8 cellular contexts compared by ENCODE assay signal in genomic region chr6:30742316-30743098, GRCh38. TPM values are rescaled to one million over a fixed set of nuclear protein-coding genes. Genes with fewer than 3 reads are reported as not detected.
DNase-seq lines count a peak whose midpoint lies in the region; ATAC-seq, FAIRE-seq and TF ChIP-seq lines count a peak whose summit lies in the region.

Gene FLOT1 (minus strand): TSS chr6:30742687. CDS start chr6:30742189, 498 bp downstream.

- H3K79me2 ChIP-seq in ACC112 (ENCODE audit: control insufficient read depth, insufficient read depth, low read length, unreplicated experiment), result peaks cover 47% of the 10 kb centered on the region
- H3K79me2 ChIP-seq in keratinocyte (ENCODE audit: control insufficient read depth, insufficient read depth, low read length), result peaks cover 10% of the 10 kb centered on the region

- H3K4me3 ChIP-seq in ACC112 (ENCODE audit: low read depth, low read length) (peak within 1 kb of the TSS; percentile 92), keratinocyte (ENCODE audit: control insufficient read depth in 2 of 3, extremely low read depth in 1 of 3, insufficient read depth in 2 of 3, low read depth in 1 of 3, low read length in 3 of 3) (peak within 1 kb of the TSS; percentile 71 to 98 (median 85))

- H3K9me1 ChIP-seq in keratinocyte (ENCODE audit: control insufficient read depth, extremely low read depth, insufficient read depth, low read length), result no peaks in the 10 kb centered on the region

- FAIRE-seq in keratinocyte (lab: Jason Lieb, UNC), result no peak

- ATAC-seq in GM18868 (IDR thresholded peaks at IDR 0.05; ENCODE audit: unreplicated experiment), result peak; percentile 65
- peak; percentile 67 for ATAC-seq in HG03135 (IDR thresholded peaks at IDR 0.05; ENCODE audit: unreplicated experiment)
- peak; percentile 71 to 75 for ATAC-seq in activated CD4-positive, CD25-positive, alpha-beta regulatory T cell treated with anti-CD3 and anti-CD28 coated beads, Interleukin-2, amount 50 U/mL, for 24 hours
- peak; percentile 56 for ATAC-seq in central memory CD8-positive, alpha-beta T cell (replicated peaks; ENCODE audit: extremely low read depth, poor library complexity, severe bottlenecking)

- H3K27ac Mint-ChIP-seq in central memory CD8-positive, alpha-beta T cell (ENCODE audit: low read depth), result peak within 1 kb of the TSS; percentile 95

- no peaks in the 10 kb centered on the region for H3K9me3 ChIP-seq in keratinocyte (ENCODE audit: control insufficient read depth, low read depth, low read length)

- H3K9ac ChIP-seq in keratinocyte (ENCODE audit: control insufficient read depth, extremely low read depth, insufficient read depth, low read length), result peak within 1 kb of the TSS; percentile 97

- H3K4me2 ChIP-seq in keratinocyte (ENCODE audit: control insufficient read depth, extremely low read depth, insufficient read depth, low read depth, low read length), result peak within 1 kb of the TSS; percentile 72

- H3K27ac ChIP-seq in ACC112 (ENCODE audit: low read depth, low read length) (peak within 1 kb of the TSS; percentile 95), keratinocyte (ENCODE audit: control insufficient read depth, insufficient read depth, low read length) (peak within 1 kb of the TSS; percentile 93)

- H3K27me3 Mint-ChIP-seq in central memory CD8-positive, alpha-beta T cell, result no peaks in the 10 kb centered on the region

- peaks cover 11% of the 10 kb centered on the region for H4K20me1 ChIP-seq in keratinocyte (ENCODE audit: control insufficient read depth, extremely low read depth, insufficient read depth, low read length)

- H3K4me3 Mint-ChIP-seq in central memory CD8-positive, alpha-beta T cell, result peak within 1 kb of the TSS; percentile 91

- H3K9me3 Mint-ChIP-seq in central memory CD8-positive, alpha-beta T cell, result no peaks in the 10 kb centered on the region

- H3K4me1 ChIP-seq in ACC112 (ENCODE audit: control insufficient read depth, insufficient read depth, low read length, unreplicated experiment) (peaks cover 23% of the 10 kb centered on the region), keratinocyte (ENCODE audit: control insufficient read depth, extremely low read depth, insufficient read depth, low read length) (peaks cover 32% of the 10 kb centered on the region)

- H3K27me3 ChIP-seq in ACC112 (ENCODE audit: insufficient read depth, low read length) (no peaks in the 10 kb centered on the region), keratinocyte (ENCODE audit: control insufficient read depth, extremely low read depth, insufficient read depth, low read length) (no peaks in the 10 kb centered on the region)

- H3K4me1 Mint-ChIP-seq in central memory CD8-positive, alpha-beta T cell, result peaks cover 38% of the 10 kb centered on the region

- DNase-seq in NCI-H446 (lab: John Stamatoyannopoulos, UW), result peak; percentile 25 to 77
- peak; percentile 81 to 83 for DNase-seq in central memory CD8-positive, alpha-beta T cell (ENCODE audit: low spot score in 2 of 2)
- DNase-seq in keratinocyte (ENCODE audit: low read depth, low spot score), result peak; percentile 77
- peak; percentile 95 to 97 (median 97) for DNase-seq in stimulated activated CD4-positive, alpha-beta T cell treated with anti-CD3 and anti-CD28 coated beads, Interleukin-12 subunit alpha, Interleukin-12 subunit beta, amount 100 ng/mL, for 48 hours (ENCODE audit: low read depth in 2 of 3, low spot score in 1 of 3)

- H2AFZ ChIP-seq in ACC112 (ENCODE audit: low read length, unreplicated experiment) (peak within 1 kb of the TSS; percentile 5), keratinocyte (ENCODE audit: control insufficient read depth, low read length) (no peak within 1 kb of the TSS)

- peaks cover 47% of the 10 kb centered on the region for H3K36me3 Mint-ChIP-seq in central memory CD8-positive, alpha-beta T cell (ENCODE audit: insufficient read depth)

- no peak for TF ChIP-seq CTCF in keratinocyte (optimal IDR thresholded peaks at IDR 0.05 in 1 of 3, IDR thresholded peaks at IDR 0.05 in 1 of 3, conservative IDR thresholded peaks at IDR 0.05 in 1 of 3; ENCODE audit: extremely low read depth in 1 of 3, insufficient read depth in 2 of 3, low read length in 3 of 3)

- dilution Hi-C loops in keratinocyte (cut with MboI; ENCODE audit: extremely low pct_ligation_motif_present, low sequenced_read_pairs), result no loop called here

- H3K36me3 ChIP-seq in ACC112 (ENCODE audit: insufficient read depth, low read length) (peaks cover 29% of the 10 kb centered on the region; the same call in 1 of the 2 replicates), keratinocyte (ENCODE audit: control insufficient read depth in 2 of 2, extremely low read depth in 1 of 2, insufficient read depth in 2 of 2, low read length in 2 of 2) (peaks cover 7 to 18% of the 10 kb centered on the region in 2 experiments)

RNA-seq across cellular contexts. Expression of gene FLOT1, which starts in this region (rescaled TPM):
- polyA plus RNA-seq in keratinocyte, result 21.6 to 23.8 TPM (median 22.1 TPM) in 3 replicates
- polyA plus RNA-seq in keratinocyte (2011; ENCODE audit: low read depth), result 52.5 TPM
- 14.9 and 21.3 TPM in 2 replicates for polyA plus RNA-seq in keratinocyte (2011; cell fraction: cytosol; rRNA removed)
- polyA plus RNA-seq in keratinocyte (2011; cell fraction: nucleus; rRNA removed), result 21.6 and 22.0 TPM in 2 replicates
- 19.5 and 22.0 TPM in 2 replicates for polyA plus RNA-seq in keratinocyte (2012; ENCODE audit: low replicate concordance)
- 23.2 to 52.7 TPM (median 25.6 TPM) in 3 replicates for polyA minus RNA-seq in keratinocyte
- polyA minus RNA-seq in keratinocyte (2011; cell fraction: cytosol; rRNA and poly(A)+ RNA removed), result 16.3 TPM
- polyA minus RNA-seq in keratinocyte (2011; cell fraction: nucleus; rRNA and poly(A)+ RNA removed), result 14.8 and 19.5 TPM in 2 replicates

Comparison
In these comparisons a context has a peak if more than half of its experiments do, and no peak if none do; other contexts are left out.
1. Peak in every context shown above with its lines: DNase-seq, ATAC-seq, H3K4me3 ChIP-seq and H3K27ac ChIP-seq.